Comparison of ENCODE assay signal across 8 cellular contexts in the genomic region with DNA sequence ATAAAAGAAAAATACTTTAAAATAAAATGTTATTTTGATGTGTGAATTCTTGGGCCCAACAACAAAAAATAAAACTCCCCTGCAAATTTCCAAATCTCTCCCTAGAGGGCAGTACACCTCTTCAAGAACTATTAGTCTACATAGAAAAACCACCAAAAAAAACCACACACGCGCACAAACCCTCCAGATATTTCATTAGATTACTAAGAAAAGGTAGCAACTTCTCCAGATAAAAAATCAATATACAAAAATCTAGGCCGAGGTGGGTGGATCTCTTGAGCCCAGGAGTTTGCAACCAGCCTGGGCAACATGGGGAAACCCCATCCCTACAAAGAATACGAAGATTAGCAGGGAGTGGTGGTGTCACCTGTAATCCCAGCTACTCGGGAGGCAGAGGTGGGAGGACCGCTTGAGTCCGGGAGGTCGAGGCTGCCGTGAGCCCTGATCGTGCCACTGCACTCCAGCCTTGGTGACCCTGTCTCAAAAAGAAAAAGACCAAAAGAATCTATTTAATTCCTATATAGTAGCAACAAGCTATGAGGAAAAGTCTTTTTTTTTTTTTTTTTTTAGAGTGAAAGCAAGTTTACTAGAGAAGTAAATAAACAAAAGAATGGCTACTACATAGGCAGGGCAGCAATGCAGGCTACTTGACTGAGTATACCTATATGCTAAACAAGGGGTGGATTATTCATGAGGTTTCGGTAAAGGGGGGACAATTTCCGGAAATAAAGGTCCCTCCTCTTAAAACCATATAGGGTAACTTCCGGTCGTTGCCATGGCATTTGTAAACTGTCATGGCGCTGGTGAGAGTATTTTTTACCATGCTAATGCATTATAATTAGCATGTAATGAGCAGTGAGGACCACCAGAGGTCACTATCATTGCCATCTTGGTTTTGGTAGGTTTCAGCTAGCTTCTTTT. TPM values are rescaled to one million over a fixed set of nuclear protein-coding genes. Genes with fewer than 3 reads are reported as not detected.
DNase-seq lines count a peak whose midpoint lies in the region; ATAC-seq and TF ChIP-seq lines count a peak whose summit lies in the region.

No MANE protein-coding gene starts in this region.

- TF ChIP-seq CTCF in GM10248 (IDR thresholded peaks at IDR 0.05; ENCODE audit: control extremely low read depth, extremely low read depth, low read depth, missing control alignments) (peak; percentile 66), adrenal gland (IDR thresholded peaks at IDR 0.05) (peak; percentile 68 to 95 (median 80)), progenitor cell of endocrine pancreas (IDR thresholded peaks at IDR 0.05; ENCODE audit: unreplicated experiment) (peak; percentile 72)

- peak overlapping the region in 2 of 4 donors; percentile 30 to 56 for H3K4me3 ChIP-seq in adrenal gland

- H3K4me1 Mint-ChIP-seq in progenitor cell of endocrine pancreas (ENCODE audit: low read depth), result peaks cover 4% of the 10 kb centered on the region

- no peaks in the 10 kb centered on the region for H3K36me3 Mint-ChIP-seq in progenitor cell of endocrine pancreas (ENCODE audit: insufficient read depth)

- no peaks in the 10 kb centered on the region for H3K36me3 ChIP-seq in adrenal gland (replicated peaks in 1 of 2)

- H3K4me1 ChIP-seq in adrenal gland (replicated peaks in 1 of 2), result peaks cover 0 to 5% of the 10 kb centered on the region in 2 donors

- POLR2A ChIA-PET in GM10248 (lab: Yijun Ruan, JAX), result interaction anchor here (0.6 kb wide), 4 partner anchors 44 to 571 kb away, joined by 3 to 5 read pairs (median 3); no protein-coding TSS in a partner anchor

- H3K27ac ChIP-seq in adrenal gland, result peak overlapping the region in 2 of 5 donors; percentile 46 to 70

- peaks cover 32% of the 10 kb centered on the region for H3K27me3 Mint-ChIP-seq in progenitor cell of endocrine pancreas

- H3K4me3 Mint-ChIP-seq in progenitor cell of endocrine pancreas (ENCODE audit: low read depth), result peak overlapping the region; percentile 63

- intact Hi-C loops in adrenal gland (cut with DNase I), result loop anchor here (5.0 to 10.0 kb wide), 4 partner anchors 45 to 242 kb away; no protein-coding TSS in a partner anchor
- intact Hi-C loops in left cardiac atrium (cut with DNase I), result loop anchor here (1.0 to 5.0 kb wide), 3 partner anchors 44 to 140 kb away; no protein-coding TSS in a partner anchor

- H3K27ac Mint-ChIP-seq in progenitor cell of endocrine pancreas, result peak overlapping the region; percentile 6

- DNase-seq in GM10248 (ENCODE audit: extremely low spot score) (peak; percentile 73), NCI-H1092 treated with DMSO at 0.1 percent for 48 hours (lab: John Stamatoyannopoulos, UW) (peak; percentile 94), SKM-1 (lab: John Stamatoyannopoulos, UW; ENCODE audit: unreplicated experiment) (peak; percentile 69), adrenal gland (peak; percentile 83 to 94 (median 91)), left cardiac atrium (peak; percentile 74), progenitor cell of endocrine pancreas (ENCODE audit: low spot score, unreplicated experiment) (peak; percentile 47), HK-2 (ENCODE audit: unreplicated experiment) (no peak)

- peaks cover 7% of the 10 kb centered on the region for H3K27me3 ChIP-seq in adrenal gland

- H3K9me3 ChIP-seq in adrenal gland (replicated peaks in 1 of 3), result no peaks in the 10 kb centered on the region

- H3K9me3 Mint-ChIP-seq in progenitor cell of endocrine pancreas (ENCODE audit: low read depth), result no peaks in the 10 kb centered on the region

- no peak for TF ChIP-seq POLR2A in adrenal gland (IDR thresholded peaks at IDR 0.05)

- peak; percentile 72 for ATAC-seq in HG02588 (IDR thresholded peaks at IDR 0.05; ENCODE audit: unreplicated experiment)
- peak; percentile 95 to 96 for ATAC-seq in left cardiac atrium

- CTCF ChIA-PET in GM10248 (lab: Yijun Ruan, JAX), result interaction anchor here (0.6 to 3.0 kb wide), 23 partner anchors 11 to 572 kb away, joined by 3 to 85 read pairs (median 5); partner anchors contain the start of genes MYO7A and OMP

- 3 to 10% (median 6%) methylated on average over 15 of the region's 15 CpGs for WGBS in adrenal gland, 4 donors

RNA-seq across cellular contexts. Expression of gene B3GNT6, which starts 13.1 kb away (rescaled TPM):
- total RNA-seq in adrenal gland, result not detected
- polyA plus RNA-seq in adrenal gland, result not detected
- total RNA-seq in left cardiac atrium, result not detected
- not detected in 2 replicates for total RNA-seq in progenitor cell of endocrine pancreas

RNA-seq across cellular contexts. Expression of gene CAPN5, which starts 19.5 kb away (rescaled TPM):
- total RNA-seq in adrenal gland (10 to 100 TPM in 7 of 8 donors, 1 to 10 TPM in 1; 8.5 to 29.6 (median 21.3) TPM), left cardiac atrium (1 to 10 TPM; 5.6 to 5.9 TPM), progenitor cell of endocrine pancreas (9.5 and 10.9 TPM in 2 replicates)
- 10 to 100 TPM in 2 of 3 donors, 1 to 10 TPM in 1; 7.7 to 27.8 (median 12.3) TPM for polyA plus RNA-seq in adrenal gland

RNA-seq across cellular contexts. Expression of gene OMP, which starts 55.4 kb away (rescaled TPM):
- total RNA-seq in adrenal gland, result under 1 TPM in 2 of 8 donors, not detected in 6; 0.50 to 0.92 TPM
- polyA plus RNA-seq in adrenal gland, result 1 to 10 TPM in 1 of 3 donors, not detected in 2; 1.6 TPM
- total RNA-seq in left cardiac atrium, result under 1 TPM in 1 of 2 donors, not detected in 1; 0.97 TPM
- not detected in 2 replicates for total RNA-seq in progenitor cell of endocrine pancreas
